Comparison of ENCODE assay signal across 8 cellular contexts in genomic region chr10:76303682-76304316, GRCh38.
DNase-seq lines count a peak whose midpoint lies in the region; ATAC-seq lines count a peak whose summit lies in the region.

No MANE protein-coding gene starts in this region.

- no peaks in the 10 kb centered on the region for H3K9me3 Mint-ChIP-seq in activated T-helper 1 cell treated with anti-CD3 and anti-CD28 coated beads, Interleukin-12 subunit alpha, Interleukin-12 subunit beta, Interleukin-2, Interleukin-4 antibody, amounts not matched to agents 30 ng/mL and 10 ng/mL and 1 ng/mL, durations not matched to agents 14 hours and 24 hours and 36 hours
- H3K9me3 Mint-ChIP-seq in activated T-helper 2 cell treated with anti-CD3 and anti-CD28 coated beads, Interferon-gamma antibody, Interleukin-2, Interleukin-4, amounts not matched to agents 10 μg/mL and 5 μg/mL and 100 μg/mL, durations not matched to agents 14 hours and 24 hours and 36 hours = no peaks in the 10 kb centered on the region

- H3K4me3 ChIP-seq in SK-N-MC = no peak overlapping the region

- H3K4me3 Mint-ChIP-seq in activated T-helper 1 cell treated with anti-CD3 and anti-CD28 coated beads, Interleukin-12 subunit alpha, Interleukin-12 subunit beta, Interleukin-2, Interleukin-4 antibody, amounts not matched to agents 30 ng/mL and 10 ng/mL and 1 ng/mL, durations not matched to agents 14 hours and 24 hours and 36 hours = no peak overlapping the region
- H3K4me3 Mint-ChIP-seq in activated T-helper 2 cell treated with anti-CD3 and anti-CD28 coated beads, Interferon-gamma antibody, Interleukin-2, Interleukin-4, amounts not matched to agents 10 μg/mL and 5 μg/mL and 100 μg/mL, durations not matched to agents 14 hours and 24 hours and 36 hours (ENCODE audit: low read depth) = no peak overlapping the region

- H3K4me1 Mint-ChIP-seq in activated T-helper 1 cell treated with anti-CD3 and anti-CD28 coated beads, Interleukin-12 subunit alpha, Interleukin-12 subunit beta, Interleukin-2, Interleukin-4 antibody, amounts not matched to agents 30 ng/mL and 10 ng/mL and 1 ng/mL, durations not matched to agents 14 hours and 24 hours and 36 hours (ENCODE audit: low read depth) = no peaks in the 10 kb centered on the region
- no peaks in the 10 kb centered on the region for H3K4me1 Mint-ChIP-seq in activated T-helper 2 cell treated with anti-CD3 and anti-CD28 coated beads, Interferon-gamma antibody, Interleukin-2, Interleukin-4, amounts not matched to agents 10 μg/mL and 5 μg/mL and 100 μg/mL, durations not matched to agents 14 hours and 24 hours and 36 hours (ENCODE audit: low read depth)

- H3K9ac ChIP-seq in SK-N-MC (ENCODE audit: insufficient read length) = no peak overlapping the region

- no peaks in the 10 kb centered on the region for H3K36me3 Mint-ChIP-seq in activated T-helper 1 cell treated with anti-CD3 and anti-CD28 coated beads, Interleukin-12 subunit alpha, Interleukin-12 subunit beta, Interleukin-2, Interleukin-4 antibody, amounts not matched to agents 30 ng/mL and 10 ng/mL and 1 ng/mL, durations not matched to agents 14 hours and 24 hours and 36 hours (ENCODE audit: low read depth)
- H3K36me3 Mint-ChIP-seq in activated T-helper 2 cell treated with anti-CD3 and anti-CD28 coated beads, Interferon-gamma antibody, Interleukin-2, Interleukin-4, amounts not matched to agents 10 μg/mL and 5 μg/mL and 100 μg/mL, durations not matched to agents 14 hours and 24 hours and 36 hours (ENCODE audit: low read depth) = no peaks in the 10 kb centered on the region

- H3K27ac ChIP-seq in SK-N-MC = no peak overlapping the region

- in situ Hi-C loops in Caki2 (cut with HindIII; ENCODE audit: low pct_unique_long_range_greater_than_20kb, low sequenced_read_pairs) = no loop called here

- no peaks in the 10 kb centered on the region for H3K36me3 ChIP-seq in SK-N-MC (ENCODE audit: insufficient read depth, low read length)

- H3K9me3 ChIP-seq in SK-N-MC (ENCODE audit: low read depth, low read length) = no peaks in the 10 kb centered on the region

- H3K27me3 Mint-ChIP-seq in activated T-helper 1 cell treated with anti-CD3 and anti-CD28 coated beads, Interleukin-12 subunit alpha, Interleukin-12 subunit beta, Interleukin-2, Interleukin-4 antibody, amounts not matched to agents 30 ng/mL and 10 ng/mL and 1 ng/mL, durations not matched to agents 14 hours and 24 hours and 36 hours (ENCODE audit: insufficient read depth) = peaks cover 2% of the 10 kb centered on the region
- H3K27me3 Mint-ChIP-seq in activated T-helper 2 cell treated with anti-CD3 and anti-CD28 coated beads, Interferon-gamma antibody, Interleukin-2, Interleukin-4, amounts not matched to agents 10 μg/mL and 5 μg/mL and 100 μg/mL, durations not matched to agents 14 hours and 24 hours and 36 hours (ENCODE audit: low read depth) = no peaks in the 10 kb centered on the region

- ATAC-seq in GM21360 (IDR thresholded peaks at IDR 0.05; ENCODE audit: unreplicated experiment) = peak; percentile 72
- peak; percentile 84 for ATAC-seq in esophagus mucosa

- intact Hi-C loops in activated T-helper 1 cell treated with anti-CD3 and anti-CD28 coated beads, Interleukin-12 subunit alpha, Interleukin-12 subunit beta, Interleukin-2, Interleukin-4 antibody, amounts not matched to agents 30 ng/mL and 10 ng/mL and 1 ng/mL, durations not matched to agents 14 hours and 24 hours and 36 hours (cut with micrococcal nuclease) = no loop called here
- intact Hi-C loops in activated T-helper 2 cell treated with anti-CD3 and anti-CD28 coated beads, Interferon-gamma antibody, Interleukin-2, Interleukin-4, amounts not matched to agents 10 μg/mL and 5 μg/mL and 100 μg/mL, durations not matched to agents 14 hours and 24 hours and 36 hours (cut with micrococcal nuclease) = no loop called here

- no peak overlapping the region for H3K27ac Mint-ChIP-seq in activated T-helper 1 cell treated with anti-CD3 and anti-CD28 coated beads, Interleukin-12 subunit alpha, Interleukin-12 subunit beta, Interleukin-2, Interleukin-4 antibody, amounts not matched to agents 30 ng/mL and 10 ng/mL and 1 ng/mL, durations not matched to agents 14 hours and 24 hours and 36 hours
- no peak overlapping the region for H3K27ac Mint-ChIP-seq in activated T-helper 2 cell treated with anti-CD3 and anti-CD28 coated beads, Interferon-gamma antibody, Interleukin-2, Interleukin-4, amounts not matched to agents 10 μg/mL and 5 μg/mL and 100 μg/mL, durations not matched to agents 14 hours and 24 hours and 36 hours

- peak; percentile 68 for DNase-seq in Caki2 (ENCODE audit: low read depth)
- peak; percentile 62 for DNase-seq in NCI-H1105 (lab: John Stamatoyannopoulos, UW)
- DNase-seq in SK-N-MC (ENCODE audit: low read depth, low spot score) = peak; percentile 20
- DNase-seq in midbrain (lab: John Stamatoyannopoulos, UW) = peak; percentile 67
- DNase-seq in activated T-helper 1 cell treated with anti-CD3 and anti-CD28 coated beads, Interleukin-12 subunit alpha, Interleukin-12 subunit beta, Interleukin-2, Interleukin-4 antibody, amounts not matched to agents 30 ng/mL and 10 ng/mL and 1 ng/mL, durations not matched to agents 14 hours and 24 hours and 36 hours (ENCODE audit: low spot score) = no peak
- DNase-seq in activated T-helper 2 cell treated with anti-CD3 and anti-CD28 coated beads, Interferon-gamma antibody, Interleukin-2, Interleukin-4, amounts not matched to agents 10 μg/mL and 5 μg/mL and 100 μg/mL, durations not matched to agents 14 hours and 24 hours and 36 hours (ENCODE audit: low spot score) = no peak

Comparison
In these comparisons a context has a peak if more than half of its experiments do, and no peak if none do; other contexts are left out.
1. DNase-seq: peak in Caki2 (single experiment), NCI-H1105 (single experiment), SK-N-MC (single experiment) and midbrain (single experiment); none in activated T-helper 1 cell treated with anti-CD3 and anti-CD28 coated beads, Interleukin-12 subunit alpha, Interleukin-12 subunit beta, Interleukin-2, Interleukin-4 antibody, amounts not matched to agents 30 ng/mL and 10 ng/mL and 1 ng/mL, durations not matched to agents 14 hours and 24 hours and 36 hours (single experiment) and activated T-helper 2 cell treated with anti-CD3 and anti-CD28 coated beads, Interferon-gamma antibody, Interleukin-2, Interleukin-4, amounts not matched to agents 10 μg/mL and 5 μg/mL and 100 μg/mL, durations not matched to agents 14 hours and 24 hours and 36 hours (single experiment).